1 cellular context compared by ENCODE assay signal in the genomic region with DNA sequence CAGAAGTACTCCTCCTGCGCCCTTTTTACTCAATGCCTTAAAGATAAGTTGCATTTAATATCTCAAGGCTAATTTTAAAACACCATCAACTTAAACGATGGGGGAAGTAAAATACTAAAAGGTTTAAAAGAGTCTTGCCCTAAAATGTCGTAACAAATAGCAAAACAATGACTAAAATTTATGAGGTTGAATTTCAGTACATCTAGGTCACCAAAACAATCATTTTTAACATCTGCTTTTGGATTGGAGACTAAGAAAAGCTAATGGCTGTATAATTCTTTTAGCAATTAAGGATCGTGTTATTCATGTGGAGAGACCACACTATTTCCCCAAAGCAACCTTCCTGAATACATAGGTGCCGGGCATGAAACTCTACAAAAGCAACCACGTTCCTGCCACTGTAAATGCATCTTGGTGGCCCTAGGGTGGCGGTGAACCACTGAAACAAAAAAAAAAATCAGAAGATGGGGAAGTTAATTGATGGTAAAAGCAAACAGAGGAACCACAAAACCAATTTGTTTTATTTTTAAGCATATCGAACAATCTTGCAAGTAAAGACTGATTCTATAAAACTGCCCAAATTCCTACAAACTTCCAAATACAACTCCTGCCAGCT.
TF ChIP-seq lines count a peak whose summit lies in the region.

No MANE protein-coding gene starts in this region.

TF ChIP-seq in GM12878, 131 proteins besides CTCF, POLR2A, EP300 and RAD21 (continued from another document):
- TF ChIP-seq, protein P1, sequence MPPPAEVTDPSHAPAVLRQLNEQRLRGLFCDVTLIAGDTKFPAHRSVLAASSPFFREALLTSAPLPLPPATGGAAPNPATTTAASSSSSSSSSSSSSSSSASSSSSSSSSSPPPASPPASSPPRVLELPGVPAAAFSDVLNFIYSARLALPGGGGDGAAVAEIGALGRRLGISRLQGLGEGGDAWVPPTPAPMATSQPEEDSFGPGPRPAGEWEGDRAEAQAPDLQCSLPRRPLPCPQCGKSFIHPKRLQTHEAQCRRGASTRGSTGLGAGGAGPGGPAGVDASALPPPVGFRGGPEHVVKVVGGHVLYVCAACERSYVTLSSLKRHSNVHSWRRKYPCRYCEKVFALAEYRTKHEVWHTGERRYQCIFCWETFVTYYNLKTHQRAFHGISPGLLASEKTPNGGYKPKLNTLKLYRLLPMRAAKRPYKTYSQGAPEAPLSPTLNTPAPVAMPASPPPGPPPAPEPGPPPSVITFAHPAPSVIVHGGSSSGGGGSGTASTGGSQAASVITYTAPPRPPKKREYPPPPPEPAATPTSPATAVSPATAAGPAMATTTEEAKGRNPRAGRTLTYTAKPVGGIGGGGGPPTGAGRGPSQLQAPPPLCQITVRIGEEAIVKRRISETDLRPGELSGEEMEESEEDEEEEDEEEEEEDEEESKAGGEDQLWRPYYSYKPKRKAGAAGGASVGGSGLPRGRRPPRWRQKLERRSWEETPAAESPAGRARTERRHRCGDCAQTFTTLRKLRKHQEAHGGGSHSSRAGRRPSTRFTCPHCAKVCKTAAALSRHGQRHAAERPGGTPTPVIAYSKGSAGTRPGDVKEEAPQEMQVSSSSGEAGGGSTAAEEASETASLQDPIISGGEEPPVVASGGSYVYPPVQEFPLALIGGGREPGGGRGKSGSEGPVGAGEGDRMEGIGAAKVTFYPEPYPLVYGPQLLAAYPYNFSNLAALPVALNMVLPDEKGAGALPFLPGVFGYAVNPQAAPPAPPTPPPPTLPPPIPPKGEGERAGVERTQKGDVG (CRISPR knock-in tag; IDR thresholded peaks at IDR 0.05), result no peak
- no peak for TF ChIP-seq CBX3 (IDR thresholded peaks at IDR 0.05; ENCODE audit: borderline replicate concordance, low read depth)
- no peak for TF ChIP-seq JUNB (IDR thresholded peaks at IDR 0.05)
- no peak for TF ChIP-seq KLF5 (IDR thresholded peaks at IDR 0.05; ENCODE audit: partially characterized antibody)
- peak; percentile 68 to 74; a peak in 3 of 4 replicates for TF ChIP-seq IKZF2 (IDR thresholded peaks at IDR 0.05)
- TF ChIP-seq, protein P2, sequence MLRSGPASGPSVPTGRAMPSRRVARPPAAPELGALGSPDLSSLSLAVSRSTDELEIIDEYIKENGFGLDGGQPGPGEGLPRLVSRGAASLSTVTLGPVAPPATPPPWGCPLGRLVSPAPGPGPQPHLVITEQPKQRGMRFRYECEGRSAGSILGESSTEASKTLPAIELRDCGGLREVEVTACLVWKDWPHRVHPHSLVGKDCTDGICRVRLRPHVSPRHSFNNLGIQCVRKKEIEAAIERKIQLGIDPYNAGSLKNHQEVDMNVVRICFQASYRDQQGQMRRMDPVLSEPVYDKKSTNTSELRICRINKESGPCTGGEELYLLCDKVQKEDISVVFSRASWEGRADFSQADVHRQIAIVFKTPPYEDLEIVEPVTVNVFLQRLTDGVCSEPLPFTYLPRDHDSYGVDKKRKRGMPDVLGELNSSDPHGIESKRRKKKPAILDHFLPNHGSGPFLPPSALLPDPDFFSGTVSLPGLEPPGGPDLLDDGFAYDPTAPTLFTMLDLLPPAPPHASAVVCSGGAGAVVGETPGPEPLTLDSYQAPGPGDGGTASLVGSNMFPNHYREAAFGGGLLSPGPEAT (IDR thresholded peaks at IDR 0.05; ENCODE audit: low read depth), result peak; percentile 78
- no peak for TF ChIP-seq CEBPB (IDR thresholded peaks at IDR 0.05; ENCODE audit: borderline replicate concordance in 1 of 2, low read depth in 2 of 2, low read length in 2 of 2)
- TF ChIP-seq, protein P3, sequence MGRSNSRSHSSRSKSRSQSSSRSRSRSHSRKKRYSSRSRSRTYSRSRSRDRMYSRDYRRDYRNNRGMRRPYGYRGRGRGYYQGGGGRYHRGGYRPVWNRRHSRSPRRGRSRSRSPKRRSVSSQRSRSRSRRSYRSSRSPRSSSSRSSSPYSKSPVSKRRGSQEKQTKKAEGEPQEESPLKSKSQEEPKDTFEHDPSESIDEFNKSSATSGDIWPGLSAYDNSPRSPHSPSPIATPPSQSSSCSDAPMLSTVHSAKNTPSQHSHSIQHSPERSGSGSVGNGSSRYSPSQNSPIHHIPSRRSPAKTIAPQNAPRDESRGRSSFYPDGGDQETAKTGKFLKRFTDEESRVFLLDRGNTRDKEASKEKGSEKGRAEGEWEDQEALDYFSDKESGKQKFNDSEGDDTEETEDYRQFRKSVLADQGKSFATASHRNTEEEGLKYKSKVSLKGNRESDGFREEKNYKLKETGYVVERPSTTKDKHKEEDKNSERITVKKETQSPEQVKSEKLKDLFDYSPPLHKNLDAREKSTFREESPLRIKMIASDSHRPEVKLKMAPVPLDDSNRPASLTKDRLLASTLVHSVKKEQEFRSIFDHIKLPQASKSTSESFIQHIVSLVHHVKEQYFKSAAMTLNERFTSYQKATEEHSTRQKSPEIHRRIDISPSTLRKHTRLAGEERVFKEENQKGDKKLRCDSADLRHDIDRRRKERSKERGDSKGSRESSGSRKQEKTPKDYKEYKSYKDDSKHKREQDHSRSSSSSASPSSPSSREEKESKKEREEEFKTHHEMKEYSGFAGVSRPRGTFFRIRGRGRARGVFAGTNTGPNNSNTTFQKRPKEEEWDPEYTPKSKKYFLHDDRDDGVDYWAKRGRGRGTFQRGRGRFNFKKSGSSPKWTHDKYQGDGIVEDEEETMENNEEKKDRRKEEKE (IDR thresholded peaks at IDR 0.05), result no peak
- TF ChIP-seq TBL1XR1 (IDR thresholded peaks at IDR 0.05; ENCODE audit: low read depth, low read length), result 0 out of 2 replicates have a peak, but pooled peaks have one; percentile 41
- TF ChIP-seq TCF7 (IDR thresholded peaks at IDR 0.05; ENCODE audit: borderline replicate concordance), result no peak
- no peak for TF ChIP-seq MEF2A (IDR thresholded peaks at IDR 0.05; ENCODE audit: insufficient read depth, low read depth, low read length)
- TF ChIP-seq SUZ12 (IDR thresholded peaks at IDR 0.05; ENCODE audit: unreplicated experiment), result no peak
- TF ChIP-seq STAT1 (conservative IDR thresholded peaks at IDR 0.05), result no peak
- TF ChIP-seq, protein P4, sequence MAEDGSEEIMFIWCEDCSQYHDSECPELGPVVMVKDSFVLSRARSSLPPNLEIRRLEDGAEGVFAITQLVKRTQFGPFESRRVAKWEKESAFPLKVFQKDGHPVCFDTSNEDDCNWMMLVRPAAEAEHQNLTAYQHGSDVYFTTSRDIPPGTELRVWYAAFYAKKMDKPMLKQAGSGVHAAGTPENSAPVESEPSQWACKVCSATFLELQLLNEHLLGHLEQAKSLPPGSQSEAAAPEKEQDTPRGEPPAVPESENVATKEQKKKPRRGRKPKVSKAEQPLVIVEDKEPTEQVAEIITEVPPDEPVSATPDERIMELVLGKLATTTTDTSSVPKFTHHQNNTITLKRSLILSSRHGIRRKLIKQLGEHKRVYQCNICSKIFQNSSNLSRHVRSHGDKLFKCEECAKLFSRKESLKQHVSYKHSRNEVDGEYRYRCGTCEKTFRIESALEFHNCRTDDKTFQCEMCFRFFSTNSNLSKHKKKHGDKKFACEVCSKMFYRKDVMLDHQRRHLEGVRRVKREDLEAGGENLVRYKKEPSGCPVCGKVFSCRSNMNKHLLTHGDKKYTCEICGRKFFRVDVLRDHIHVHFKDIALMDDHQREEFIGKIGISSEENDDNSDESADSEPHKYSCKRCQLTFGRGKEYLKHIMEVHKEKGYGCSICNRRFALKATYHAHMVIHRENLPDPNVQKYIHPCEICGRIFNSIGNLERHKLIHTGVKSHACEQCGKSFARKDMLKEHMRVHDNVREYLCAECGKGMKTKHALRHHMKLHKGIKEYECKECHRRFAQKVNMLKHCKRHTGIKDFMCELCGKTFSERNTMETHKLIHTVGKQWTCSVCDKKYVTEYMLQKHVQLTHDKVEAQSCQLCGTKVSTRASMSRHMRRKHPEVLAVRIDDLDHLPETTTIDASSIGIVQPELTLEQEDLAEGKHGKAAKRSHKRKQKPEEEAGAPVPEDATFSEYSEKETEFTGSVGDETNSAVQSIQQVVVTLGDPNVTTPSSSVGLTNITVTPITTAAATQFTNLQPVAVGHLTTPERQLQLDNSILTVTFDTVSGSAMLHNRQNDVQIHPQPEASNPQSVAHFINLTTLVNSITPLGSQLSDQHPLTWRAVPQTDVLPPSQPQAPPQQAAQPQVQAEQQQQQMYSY (CRISPR knock-in tag; IDR thresholded peaks at IDR 0.05), result no peak
- no peak for TF ChIP-seq NR2C1 (IDR thresholded peaks at IDR 0.05)
- TF ChIP-seq, protein P5, sequence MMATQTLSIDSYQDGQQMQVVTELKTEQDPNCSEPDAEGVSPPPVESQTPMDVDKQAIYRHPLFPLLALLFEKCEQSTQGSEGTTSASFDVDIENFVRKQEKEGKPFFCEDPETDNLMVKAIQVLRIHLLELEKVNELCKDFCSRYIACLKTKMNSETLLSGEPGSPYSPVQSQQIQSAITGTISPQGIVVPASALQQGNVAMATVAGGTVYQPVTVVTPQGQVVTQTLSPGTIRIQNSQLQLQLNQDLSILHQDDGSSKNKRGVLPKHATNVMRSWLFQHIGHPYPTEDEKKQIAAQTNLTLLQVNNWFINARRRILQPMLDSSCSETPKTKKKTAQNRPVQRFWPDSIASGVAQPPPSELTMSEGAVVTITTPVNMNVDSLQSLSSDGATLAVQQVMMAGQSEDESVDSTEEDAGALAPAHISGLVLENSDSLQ (IDR thresholded peaks at IDR 0.05), result no peak
- TF ChIP-seq, protein P6, sequence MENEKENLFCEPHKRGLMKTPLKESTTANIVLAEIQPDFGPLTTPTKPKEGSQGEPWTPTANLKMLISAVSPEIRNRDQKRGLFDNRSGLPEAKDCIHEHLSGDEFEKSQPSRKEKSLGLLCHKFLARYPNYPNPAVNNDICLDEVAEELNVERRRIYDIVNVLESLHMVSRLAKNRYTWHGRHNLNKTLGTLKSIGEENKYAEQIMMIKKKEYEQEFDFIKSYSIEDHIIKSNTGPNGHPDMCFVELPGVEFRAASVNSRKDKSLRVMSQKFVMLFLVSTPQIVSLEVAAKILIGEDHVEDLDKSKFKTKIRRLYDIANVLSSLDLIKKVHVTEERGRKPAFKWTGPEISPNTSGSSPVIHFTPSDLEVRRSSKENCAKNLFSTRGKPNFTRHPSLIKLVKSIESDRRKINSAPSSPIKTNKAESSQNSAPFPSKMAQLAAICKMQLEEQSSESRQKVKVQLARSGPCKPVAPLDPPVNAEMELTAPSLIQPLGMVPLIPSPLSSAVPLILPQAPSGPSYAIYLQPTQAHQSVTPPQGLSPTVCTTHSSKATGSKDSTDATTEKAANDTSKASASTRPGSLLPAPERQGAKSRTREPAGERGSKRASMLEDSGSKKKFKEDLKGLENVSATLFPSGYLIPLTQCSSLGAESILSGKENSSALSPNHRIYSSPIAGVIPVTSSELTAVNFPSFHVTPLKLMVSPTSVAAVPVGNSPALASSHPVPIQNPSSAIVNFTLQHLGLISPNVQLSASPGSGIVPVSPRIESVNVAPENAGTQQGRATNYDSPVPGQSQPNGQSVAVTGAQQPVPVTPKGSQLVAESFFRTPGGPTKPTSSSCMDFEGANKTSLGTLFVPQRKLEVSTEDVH (IDR thresholded peaks at IDR 0.05; ENCODE audit: low read depth, partially characterized antibody), result no peak
- peak; percentile 91 for TF ChIP-seq RUNX3 (IDR thresholded peaks at IDR 0.05; ENCODE audit: low read length)
- no peak for TF ChIP-seq STAT3 (IDR thresholded peaks at IDR 0.05; ENCODE audit: low read depth, low read length)
- TF ChIP-seq BMI1 (IDR thresholded peaks at IDR 0.05; ENCODE audit: borderline replicate concordance), result no peak
- no peak for TF ChIP-seq SREBF1 (IDR thresholded peaks at IDR 0.05; ENCODE audit: low read length)
- no peak for TF ChIP-seq IRF4 (IDR thresholded peaks at IDR 0.05; ENCODE audit: low read depth, low read length)
- TF ChIP-seq, protein P7, sequence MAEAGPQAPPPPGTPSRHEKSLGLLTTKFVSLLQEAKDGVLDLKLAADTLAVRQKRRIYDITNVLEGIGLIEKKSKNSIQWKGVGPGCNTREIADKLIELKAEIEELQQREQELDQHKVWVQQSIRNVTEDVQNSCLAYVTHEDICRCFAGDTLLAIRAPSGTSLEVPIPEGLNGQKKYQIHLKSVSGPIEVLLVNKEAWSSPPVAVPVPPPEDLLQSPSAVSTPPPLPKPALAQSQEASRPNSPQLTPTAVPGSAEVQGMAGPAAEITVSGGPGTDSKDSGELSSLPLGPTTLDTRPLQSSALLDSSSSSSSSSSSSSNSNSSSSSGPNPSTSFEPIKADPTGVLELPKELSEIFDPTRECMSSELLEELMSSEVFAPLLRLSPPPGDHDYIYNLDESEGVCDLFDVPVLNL (IDR thresholded peaks at IDR 0.05; ENCODE audit: low read depth, low read length), result no peak
- peak; percentile 28; the same call in 1 of the 2 replicates for TF ChIP-seq IKZF1 (conservative IDR thresholded peaks at IDR 0.05)
- no peak for TF ChIP-seq HCFC1 (IDR thresholded peaks at IDR 0.05; ENCODE audit: low read length)
- no peak for TF ChIP-seq CHD2 (IDR thresholded peaks at IDR 0.05; ENCODE audit: borderline replicate concordance, low read depth, low read length)
TF ChIP-seq in GM12878: peak in this region for 18.
